1 cellular context compared by ENCODE assay signal in genomic region chr13:77026255-77026782, GRCh38.
TF ChIP-seq lines count a peak whose summit lies in the region.

No MANE protein-coding gene starts in this region.

TF ChIP-seq in HEK293, 187 proteins besides CTCF, POLR2A, EP300 and RAD21 (continued from another document and continues in another):
- TF ChIP-seq ZBTB11 (tag by site-specific recombination; conservative IDR thresholded peaks at IDR 0.05; ENCODE audit: low read depth) (no peak), ZNF645 (tag by site-specific recombination; IDR thresholded peaks at IDR 0.05) (no peak), PRDM2 (tag by site-specific recombination; IDR thresholded peaks at IDR 0.05; ENCODE audit: borderline replicate concordance) (no peak), ZNF654 (tag by site-specific recombination; IDR thresholded peaks at IDR 0.05; ENCODE audit: low read depth) (no peak), ZNF324 (tag by site-specific recombination; IDR thresholded peaks at IDR 0.05) (no peak), ZNF37A (tag by site-specific recombination; IDR thresholded peaks at IDR 0.05) (no peak), ZNF26 (tag by site-specific recombination; IDR thresholded peaks at IDR 0.05) (no peak), ZNF830 (tag by site-specific recombination; IDR thresholded peaks at IDR 0.05; ENCODE audit: low read depth) (no peak), ZNF121 (tag by site-specific recombination; IDR thresholded peaks at IDR 0.05) (no peak), ZNF580 (tag by site-specific recombination; IDR thresholded peaks at IDR 0.05) (no peak), SCRT2 (tag by site-specific recombination; IDR thresholded peaks at IDR 0.05) (no peak), KLF17 (tag by site-specific recombination; IDR thresholded peaks at IDR 0.05) (peak; percentile 78; the same call in 1 of the 2 replicates), ZSCAN23 (tag by site-specific recombination; IDR thresholded peaks at IDR 0.05) (no peak), ZSCAN16 (tag by site-specific recombination; IDR thresholded peaks at IDR 0.05) (no peak), MEIS1 (CRISPR knock-in tag; IDR thresholded peaks at IDR 0.05; ENCODE audit: borderline replicate concordance) (no peak), KLF16 (tag by site-specific recombination; IDR thresholded peaks at IDR 0.05) (peak; percentile 54; the same call in 1 of the 2 replicates), IKZF3 (tag by site-specific recombination; IDR thresholded peaks at IDR 0.05) (no peak), ZNF184 (tag by site-specific recombination; IDR thresholded peaks at IDR 0.05) (no peak), ZNF112 (tag by site-specific recombination; IDR thresholded peaks at IDR 0.05) (no peak), SP2 (tag by site-specific recombination; IDR thresholded peaks at IDR 0.05) (peak; percentile 56), PRDM1 (tag by site-specific recombination; IDR thresholded peaks at IDR 0.05) (no peak), ZNF133 (tag by site-specific recombination; IDR thresholded peaks at IDR 0.05) (no peak), ZNF677 (tag by site-specific recombination; IDR thresholded peaks at IDR 0.05) (no peak), GLIS1 (tag by site-specific recombination; IDR thresholded peaks at IDR 0.05) (peak; percentile 88), ZNF404 (tag by site-specific recombination; IDR thresholded peaks at IDR 0.05) (no peak), ZNF768 (tag by site-specific recombination; IDR thresholded peaks at IDR 0.05) (no peak), HOXC10 (CRISPR knock-in tag; IDR thresholded peaks at IDR 0.05) (0 out of 2 replicates have a peak, but pooled peaks have one; percentile 40), TCF7L2 (IDR thresholded peaks at IDR 0.05; ENCODE audit: borderline replicate concordance, low read depth, low read length) (no peak), SP7 (tag by site-specific recombination; IDR thresholded peaks at IDR 0.05) (peak; percentile 73), ZBTB20 (tag by site-specific recombination; IDR thresholded peaks at IDR 0.05) (peak; percentile 77; the same call in 1 of the 2 replicates), ZNF391 (tag by site-specific recombination; IDR thresholded peaks at IDR 0.05; ENCODE audit: borderline replicate concordance, low read depth) (no peak), ZNF157 (tag by site-specific recombination; IDR thresholded peaks at IDR 0.05) (no peak), PRDM10 (tag by site-specific recombination; IDR thresholded peaks at IDR 0.05) (peak; percentile 27; the same call in 1 of the 2 replicates), AEBP2 (tag by site-specific recombination; IDR thresholded peaks at IDR 0.05; ENCODE audit: borderline replicate concordance) (no peak), ZNF114 (tag by site-specific recombination; IDR thresholded peaks at IDR 0.05) (no peak), ZNF18 (tag by site-specific recombination; IDR thresholded peaks at IDR 0.05) (no peak), FEZF1 (tag by site-specific recombination; IDR thresholded peaks at IDR 0.05) (peak; percentile 73), TRIM28 (IDR thresholded peaks at IDR 0.05; ENCODE audit: borderline replicate concordance, low read length) (no peak), ZNF23 (tag by site-specific recombination; IDR thresholded peaks at IDR 0.05; ENCODE audit: borderline replicate concordance) (no peak), ZNF843 (tag by site-specific recombination; IDR thresholded peaks at IDR 0.05) (no peak), ZNF239 (tag by site-specific recombination; IDR thresholded peaks at IDR 0.05) (no peak)
